In the genomic region with DNA sequence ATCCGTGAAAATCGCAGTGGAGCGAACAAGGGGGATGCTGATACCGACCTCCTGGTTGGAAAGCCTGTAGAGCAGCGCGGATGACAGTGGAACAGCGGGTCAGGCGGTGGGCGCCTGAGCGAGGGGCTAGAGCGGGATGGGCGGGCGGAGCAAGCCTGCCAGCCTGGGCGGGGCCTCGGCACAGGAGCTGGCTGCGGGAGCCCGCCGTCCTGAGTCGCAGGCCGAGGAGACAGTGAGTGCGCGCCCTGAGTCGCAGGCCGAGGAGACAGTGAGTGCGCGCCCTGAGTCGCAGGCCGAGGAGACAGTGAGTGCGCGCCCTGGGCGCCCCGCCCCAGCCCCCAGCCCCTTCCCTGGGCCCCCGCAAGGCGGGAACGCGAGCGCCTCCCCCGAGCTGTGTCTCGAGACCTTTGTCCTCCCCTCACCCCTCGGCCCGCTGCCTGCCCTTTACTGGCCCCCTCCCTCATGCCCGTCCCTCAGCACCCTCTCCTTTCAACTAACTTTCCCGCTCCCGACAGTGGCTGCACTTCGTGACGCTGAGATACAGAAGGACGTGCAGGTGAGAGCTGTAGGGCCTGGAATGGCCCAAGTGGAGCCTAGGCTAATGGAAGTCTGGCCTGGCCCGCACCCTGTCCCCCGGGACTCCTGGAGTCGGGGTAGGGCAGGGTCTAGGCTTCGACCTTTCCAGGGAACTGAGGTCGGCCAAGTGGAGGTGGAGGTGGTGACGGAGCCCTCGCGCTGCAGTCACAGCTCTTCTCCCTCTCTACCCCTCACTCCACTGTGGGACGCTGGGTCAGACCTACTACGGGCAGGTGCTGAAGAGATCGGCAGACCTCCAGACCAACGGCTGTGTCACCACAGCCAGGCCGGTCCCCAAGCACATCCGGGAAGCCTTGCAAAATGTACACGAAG, we compare ENCODE assay signal across 8 cellular contexts. TPM values are rescaled to one million over a fixed set of nuclear protein-coding genes. Genes with fewer than 3 reads are reported as not detected.
A peak's percentile ranks its signal among the peaks of the same experiment; 100 is the strongest.
DNase-seq lines count a peak whose midpoint lies in the region; ATAC-seq and TF ChIP-seq lines count a peak whose summit lies in the region.

A gene with protein sequence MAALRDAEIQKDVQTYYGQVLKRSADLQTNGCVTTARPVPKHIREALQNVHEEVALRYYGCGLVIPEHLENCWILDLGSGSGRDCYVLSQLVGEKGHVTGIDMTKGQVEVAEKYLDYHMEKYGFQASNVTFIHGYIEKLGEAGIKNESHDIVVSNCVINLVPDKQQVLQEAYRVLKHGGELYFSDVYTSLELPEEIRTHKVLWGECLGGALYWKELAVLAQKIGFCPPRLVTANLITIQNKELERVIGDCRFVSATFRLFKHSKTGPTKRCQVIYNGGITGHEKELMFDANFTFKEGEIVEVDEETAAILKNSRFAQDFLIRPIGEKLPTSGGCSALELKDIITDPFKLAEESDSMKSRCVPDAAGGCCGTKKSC (plus strand): TSS at position 181 of the 909 bp plus-strand sequence. CDS start 123 bp downstream, at position 304.

- no peak within 1 kb of the TSS for H3K27ac ChIP-seq in rectal smooth muscle tissue (ENCODE audit: low read depth, low read length)

- peaks cover 18% of the 10 kb centered on the region for H3K27me3 Mint-ChIP-seq in activated T-helper 2 cell treated with anti-CD3 and anti-CD28 coated beads, Interferon-gamma antibody, Interleukin-2, Interleukin-4, amounts not matched to agents 10 μg/mL and 5 μg/mL and 100 μg/mL, durations not matched to agents 14 hours and 24 hours and 36 hours (ENCODE audit: low read depth)

- peaks cover 11% of the 10 kb centered on the region for H3K4me1 Mint-ChIP-seq in activated T-helper 2 cell treated with anti-CD3 and anti-CD28 coated beads, Interferon-gamma antibody, Interleukin-2, Interleukin-4, amounts not matched to agents 10 μg/mL and 5 μg/mL and 100 μg/mL, durations not matched to agents 14 hours and 24 hours and 36 hours (ENCODE audit: low read depth)

- H3K9me3 Mint-ChIP-seq in activated T-helper 2 cell treated with anti-CD3 and anti-CD28 coated beads, Interferon-gamma antibody, Interleukin-2, Interleukin-4, amounts not matched to agents 10 μg/mL and 5 μg/mL and 100 μg/mL, durations not matched to agents 14 hours and 24 hours and 36 hours: no peaks in the 10 kb centered on the region

- H3K36me3 ChIP-seq in Loucy (ENCODE audit: insufficient read depth, low read length): no peaks in the 10 kb centered on the region
- H3K36me3 ChIP-seq in rectal smooth muscle tissue (ENCODE audit: control insufficient read depth, insufficient read depth, low read length): no peaks in the 10 kb centered on the region

- no peaks in the 10 kb centered on the region for H3K79me2 ChIP-seq in Loucy (ENCODE audit: insufficient read depth, low read length)

- H2AFZ ChIP-seq in Loucy (ENCODE audit: low read length): no peak within 1 kb of the TSS

- no peaks in the 10 kb centered on the region for H3K9me2 ChIP-seq in Loucy (replicated peaks; ENCODE audit: low read depth, low read length)

- H3K4me1 ChIP-seq in Loucy (ENCODE audit: insufficient read depth, low read length, poor library complexity, severe bottlenecking) (no peaks in the 10 kb centered on the region), rectal smooth muscle tissue (ENCODE audit: control insufficient read depth, insufficient read depth, low read length) (no peaks in the 10 kb centered on the region)

- H3K4me2 ChIP-seq in Loucy (ENCODE audit: low read depth, low read length, poor library complexity, severe bottlenecking): peak within 1 kb of the TSS; percentile 46

- no peaks in the 10 kb centered on the region for H3K36me3 Mint-ChIP-seq in activated T-helper 2 cell treated with anti-CD3 and anti-CD28 coated beads, Interferon-gamma antibody, Interleukin-2, Interleukin-4, amounts not matched to agents 10 μg/mL and 5 μg/mL and 100 μg/mL, durations not matched to agents 14 hours and 24 hours and 36 hours (ENCODE audit: low read depth)

- no peaks in the 10 kb centered on the region for H3K9me3 ChIP-seq in Loucy (ENCODE audit: insufficient read depth, low read depth, low read length)

- DNase-seq in DMS79 (lab: John Stamatoyannopoulos, UW) (peak; percentile 34), left ventricle myocardium superior (peak; percentile 68), cerebellar nuclear complex (lab: John Stamatoyannopoulos, UW) (no peak)
- DNase-seq in activated T-helper 2 cell treated with anti-CD3 and anti-CD28 coated beads, Interferon-gamma antibody, Interleukin-2, Interleukin-4, amounts not matched to agents 10 μg/mL and 5 μg/mL and 100 μg/mL, durations not matched to agents 14 hours and 24 hours and 36 hours (ENCODE audit: low spot score): peak; percentile 22
- no peak for DNase-seq in activated effector memory CD4-positive, alpha-beta T cell treated with Interleukin-2 at 50 U/mL for 16 hours

- no peaks in the 10 kb centered on the region for H4K20me1 ChIP-seq in Loucy (ENCODE audit: insufficient read depth, low read length, poor library complexity, severe bottlenecking)

- intact Hi-C loops in activated T-helper 2 cell treated with anti-CD3 and anti-CD28 coated beads, Interferon-gamma antibody, Interleukin-2, Interleukin-4, amounts not matched to agents 10 μg/mL and 5 μg/mL and 100 μg/mL, durations not matched to agents 14 hours and 24 hours and 36 hours (cut with micrococcal nuclease): no loop called here
- intact Hi-C loops in left ventricle myocardium superior (cut with micrococcal nuclease): no loop called here

- H3K4me3 ChIP-seq in Loucy (ENCODE audit: low read length, poor library complexity, severe bottlenecking) (peak within 1 kb of the TSS; percentile 40), rectal smooth muscle tissue (ENCODE audit: low read length) (peak within 1 kb of the TSS; percentile 82)

- no peak within 1 kb of the TSS for H3K27ac Mint-ChIP-seq in activated T-helper 2 cell treated with anti-CD3 and anti-CD28 coated beads, Interferon-gamma antibody, Interleukin-2, Interleukin-4, amounts not matched to agents 10 μg/mL and 5 μg/mL and 100 μg/mL, durations not matched to agents 14 hours and 24 hours and 36 hours

- TF ChIP-seq CTCF in Loucy (conservative IDR thresholded peaks at IDR 0.05; ENCODE audit: low read length): no peak

- no peaks in the 10 kb centered on the region for H3K27me3 ChIP-seq in Loucy (ENCODE audit: insufficient read depth, low read length, poor library complexity, severe bottlenecking)
- H3K27me3 ChIP-seq in rectal smooth muscle tissue (ENCODE audit: control insufficient read depth, insufficient read depth, low read length): no peaks in the 10 kb centered on the region

- ATAC-seq in left ventricle myocardium superior (peak; percentile 93), GM18870 (IDR thresholded peaks at IDR 0.05; ENCODE audit: unreplicated experiment) (no peak)

- peak within 1 kb of the TSS; percentile 75 for H3K4me3 Mint-ChIP-seq in activated T-helper 2 cell treated with anti-CD3 and anti-CD28 coated beads, Interferon-gamma antibody, Interleukin-2, Interleukin-4, amounts not matched to agents 10 μg/mL and 5 μg/mL and 100 μg/mL, durations not matched to agents 14 hours and 24 hours and 36 hours (ENCODE audit: low read depth)

- H3K9ac ChIP-seq in Loucy (ENCODE audit: low read depth, low read length, poor library complexity, severe bottlenecking): no peak within 1 kb of the TSS
- peak within 1 kb of the TSS; percentile 33 for H3K9ac ChIP-seq in rectal smooth muscle tissue (ENCODE audit: low read length)

- H3F3A ChIP-seq in Loucy (ENCODE audit: low read depth): no peaks in the 10 kb centered on the region

RNA-seq across cellular contexts. Expression of the gene that starts here (rescaled TPM):
- 0.18 and 0.50 TPM in 2 replicates for total RNA-seq in activated T-helper 2 cell treated with anti-CD3 and anti-CD28 coated beads, Interferon-gamma antibody, Interleukin-2, Interleukin-4, amounts not matched to agents 10 μg/mL and 5 μg/mL and 100 μg/mL, durations not matched to agents 14 hours and 24 hours and 36 hours
- 22.4 TPM for total RNA-seq in left ventricle myocardium superior

Comparison
In these comparisons a context has a peak if more than half of its experiments do, and no peak if none do; other contexts are left out.
1. RNA of the gene that starts here (total RNA-seq): 22.4 TPM in left ventricle myocardium superior (single experiment); 0.18 to 0.50 TPM in activated T-helper 2 cell treated with anti-CD3 and anti-CD28 coated beads, Interferon-gamma antibody, Interleukin-2, Interleukin-4, amounts not matched to agents 10 μg/mL and 5 μg/mL and 100 μg/mL, durations not matched to agents 14 hours and 24 hours and 36 hours; every median in the first group is over 10 times any median in the second.
2. Peak in DNase-seq in activated T-helper 2 cell treated with anti-CD3 and anti-CD28 coated beads, Interferon-gamma antibody, Interleukin-2, Interleukin-4, amounts not matched to agents 10 μg/mL and 5 μg/mL and 100 μg/mL, durations not matched to agents 14 hours and 24 hours and 36 hours; RNA of the gene not detected or under 1 TPM.
3. DNase-seq: peak in DMS79 (single experiment) and left ventricle myocardium superior (single experiment); none in activated effector memory CD4-positive, alpha-beta T cell treated with Interleukin-2 at 50 U/mL for 16 hours (single experiment) and cerebellar nuclear complex (0 of 2).